ENCODE assay signal across 8 cellular contexts in the genomic region with DNA sequence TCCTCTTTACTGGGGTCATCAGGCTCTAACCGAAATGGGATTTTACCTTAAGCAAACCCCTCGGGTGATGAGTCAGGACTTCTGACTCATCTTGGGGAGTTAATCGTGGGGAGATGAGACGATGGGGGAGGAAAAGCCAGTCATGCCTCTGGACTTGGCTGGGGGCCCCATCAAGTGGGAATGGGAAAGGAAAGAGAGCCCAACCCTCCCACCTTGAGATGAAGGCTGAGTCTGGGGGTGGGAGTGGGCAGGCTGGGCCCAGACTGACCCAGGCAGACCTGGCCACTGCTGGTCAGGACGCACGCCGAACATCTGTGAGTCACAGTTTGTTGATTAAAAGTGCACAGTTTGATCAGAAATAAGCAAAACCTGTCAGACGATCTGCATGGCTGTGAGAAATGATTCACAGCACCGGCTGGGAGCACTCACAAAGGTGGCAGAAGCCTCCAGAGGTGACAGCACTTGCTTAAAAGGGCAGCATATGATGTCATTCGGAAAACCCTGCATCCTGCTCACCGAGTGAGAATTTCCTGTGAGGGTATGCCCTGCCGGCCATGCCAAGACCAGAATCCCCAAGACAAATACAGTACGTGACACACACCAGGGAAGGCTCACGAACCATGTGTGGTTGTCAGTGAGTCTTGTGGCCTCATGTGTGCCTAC. TPM values are rescaled to one million over a fixed set of nuclear protein-coding genes. Genes with fewer than 3 reads are reported as not detected.
DNase-seq lines count a peak whose midpoint lies in the region; ATAC-seq and TF ChIP-seq lines count a peak whose summit lies in the region.

No MANE protein-coding gene starts in this region.

- peak; percentile 83 for DNase-seq in GM06990 (ENCODE audit: extremely low read depth, insufficient read length)
- DNase-seq in HS-27A (ENCODE audit: low read depth), result peak; percentile 94
- DNase-seq in amniotic epithelial cell (ENCODE audit: low read depth), result peak; percentile 95
- peak; percentile 75 to 83 for DNase-seq in uterus
- DNase-seq in SHP77 (lab: John Stamatoyannopoulos, UW), result no peak
- DNase-seq in dorsolateral prefrontal cortex, result no peak

- no peak for TF ChIP-seq POLR2A in uterus (IDR thresholded peaks at IDR 0.05)

- intact Hi-C loops in uterus (cut with DNase I; ENCODE audit: low total_unique reads) (no loop called here), dorsolateral prefrontal cortex (cut with DNase I) (loop anchor here in 1 of 2 donors (5.0 kb wide), 1 partner anchor 113 kb away; the partner anchor contains the start of gene SHB)

- no peaks in the 10 kb centered on the region for H3K27me3 ChIP-seq in GM06990 (replicated peaks; ENCODE audit: control insufficient read depth, insufficient read depth, low read length)
- H3K27me3 ChIP-seq in uterus, result no peaks in the 10 kb centered on the region
- no peaks in the 10 kb centered on the region for H3K27me3 ChIP-seq in dorsolateral prefrontal cortex

- 82 to 85% methylated on average over 8 to 12 of the region's 14 CpGs for WGBS in mesodermal cell (ENCODE audit: insufficient coverage in 2 of 2), 2 experiments

- H3K4me3 ChIP-seq in GM06990 (replicated peaks; ENCODE audit: low read depth, low read length) (no peak overlapping the region; the same call in 1 of the 2 replicates), mesodermal cell (ENCODE audit: extremely low read depth, insufficient read depth, low read length, poor library complexity, severe bottlenecking) (no peak overlapping the region), uterus (no peak overlapping the region), dorsolateral prefrontal cortex (no peak overlapping the region)

- no peak for TF ChIP-seq CTCF in GM06990 (IDR thresholded peaks at IDR 0.05; ENCODE audit: insufficient read depth, low read length, poor library complexity, severe bottlenecking)
- no peak for TF ChIP-seq CTCF in uterus (IDR thresholded peaks at IDR 0.05)
- no peak for TF ChIP-seq CTCF in dorsolateral prefrontal cortex (IDR thresholded peaks at IDR 0.05 in 54 of 56, conservative IDR thresholded peaks at IDR 0.05 in 2 of 56; ENCODE audit: low read depth in 1 of 56, partially characterized antibody in 56 of 56)

- peak; percentile 51 for ATAC-seq in GM21526 (IDR thresholded peaks at IDR 0.05; ENCODE audit: low FRiP score, unreplicated experiment)

- H3K27ac ChIP-seq in mesodermal cell (ENCODE audit: low read depth, low read length, severe bottlenecking), result peak overlapping the region; percentile 84
- peak overlapping the region; percentile 28 to 73 for H3K27ac ChIP-seq in uterus
- H3K27ac ChIP-seq in dorsolateral prefrontal cortex, result peak overlapping the region in 8 of 59 donors; percentile 3 to 46 (median 25)

- H3K36me3 ChIP-seq in GM06990 (ENCODE audit: control insufficient read depth, insufficient read depth, low read length) (no peaks in the 10 kb centered on the region), mesodermal cell (ENCODE audit: control insufficient read depth, insufficient read depth, low read length) (peaks cover 68% of the 10 kb centered on the region), uterus (no peaks in the 10 kb centered on the region)

- H3K9me3 ChIP-seq in mesodermal cell (ENCODE audit: control insufficient read depth, low read length) (no peaks in the 10 kb centered on the region), uterus (no peaks in the 10 kb centered on the region)

- H3K4me1 ChIP-seq in mesodermal cell (ENCODE audit: control insufficient read depth, insufficient read depth, low read length, poor library complexity, severe bottlenecking) (peaks cover 45% of the 10 kb centered on the region), uterus (peaks cover 0 to 13% of the 10 kb centered on the region in 2 donors)

RNA-seq across cellular contexts. Expression of gene SLC25A51, which starts 50.0 kb away (rescaled TPM):
- polyA plus RNA-seq in mesodermal cell (2013, experiment 1 of 2), result 16.0 TPM
- polyA plus RNA-seq in mesodermal cell (2013, experiment 2 of 2), result 17.6 TPM
- total RNA-seq in uterus (10 to 100 TPM; 14.7 to 66.1 (median 44.4) TPM), dorsolateral prefrontal cortex (10 to 100 TPM; 21.6 to 40.8 (median 32.4) TPM)

Comparison
In these comparisons a context has a peak if more than half of its experiments do, and no peak if none do; other contexts are left out.
1. DNase-seq: peak in GM06990 (single experiment), HS-27A (single experiment), amniotic epithelial cell (single experiment) and uterus (2 of 2); none in SHP77 (0 of 2) and dorsolateral prefrontal cortex (0 of 10).